Comparison of ENCODE assay signal across 8 cellular contexts in the genomic region with DNA sequence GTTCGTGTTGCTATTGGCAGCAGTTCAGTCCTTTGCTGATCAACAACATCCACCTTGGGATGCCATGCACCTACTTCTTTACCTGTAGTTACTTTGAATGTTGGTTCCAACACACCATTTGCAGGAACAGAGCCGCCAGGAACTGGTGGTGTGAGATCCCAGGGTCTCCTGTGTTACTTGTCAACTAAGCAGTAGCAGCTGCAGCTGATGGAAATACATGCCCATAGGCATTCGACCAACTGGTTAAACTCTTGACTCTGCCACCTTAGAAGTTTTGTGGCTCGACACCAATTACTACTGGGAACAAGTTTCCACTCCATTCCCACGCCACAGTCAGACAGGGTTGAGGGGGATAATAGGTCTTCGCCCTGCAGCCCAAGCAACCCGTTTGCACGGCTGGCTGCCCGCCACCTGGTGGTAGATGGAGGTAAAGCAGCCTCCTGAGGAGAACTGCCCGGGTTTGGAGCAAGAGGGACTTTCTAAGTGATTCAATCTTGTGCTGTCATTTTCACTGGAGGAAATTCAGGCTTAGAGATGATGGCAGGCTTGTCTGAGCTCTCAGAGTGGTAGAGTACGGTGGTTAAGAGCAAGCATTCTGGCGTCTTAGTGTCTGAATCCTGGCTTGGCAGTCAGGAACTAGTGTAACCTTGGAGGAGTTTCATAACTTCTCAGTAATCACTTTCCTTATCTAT.
DNase-seq lines count a peak whose midpoint lies in the region; ATAC-seq and TF ChIP-seq lines count a peak whose summit lies in the region.

No MANE protein-coding gene starts in this region.

- H3K27ac ChIP-seq in coronary artery, result no peak overlapping the region

- 14 to 15% methylated on average over 12 of the region's 12 CpGs for WGBS in lower leg skin, 2 donors

- intact Hi-C loops in lower leg skin (cut with DNase I; ENCODE audit: low total_unique reads), result loop anchor here (10.0 kb wide), 1 partner anchor 240 kb away; no protein-coding TSS in a partner anchor

- ATAC-seq in HG02870 (IDR thresholded peaks at IDR 0.05; ENCODE audit: unreplicated experiment), result peak; percentile 45

- H3K4me3 ChIP-seq in coronary artery (peak overlapping the region; percentile 17), lower leg skin (ENCODE audit: low read depth, poor library complexity, severe bottlenecking) (no peak overlapping the region)

- TF ChIP-seq CTCF in coronary artery (IDR thresholded peaks at IDR 0.05), result peak; percentile 90
- TF ChIP-seq CTCF in lower leg skin (IDR thresholded peaks at IDR 0.05), result peak in 1 of 3 donors; percentile 80

- DNase-seq in NCI-H345 (lab: John Stamatoyannopoulos, UW) (peak; percentile 29), NCI-H345 treated with DMSO at 0.1 percent for 48 hours (lab: John Stamatoyannopoulos, UW; ENCODE audit: unreplicated experiment) (no peak), NCI-H526 (lab: John Stamatoyannopoulos, UW) (peak; percentile 23 to 74), coronary artery (ENCODE audit: low spot score) (no peak), lower leg skin (ENCODE audit: low spot score in 2 of 2) (peak; percentile 63 to 95)
- peak; percentile 93 to 94 for DNase-seq in activated CD4-positive, alpha-beta T cell treated with anti-CD3 and anti-CD28 coated beads, Interleukin-2, amount 50 U/mL, for 48 hours
- DNase-seq in stimulated activated CD8-positive, alpha-beta memory T cell treated with anti-CD3 and anti-CD28 coated beads, Interleukin-12 subunit alpha, Interleukin-12 subunit beta, amount 100 ng/mL, for 1 hour (ENCODE audit: low read depth), result peak; percentile 69

- no peak for TF ChIP-seq POLR2A in lower leg skin (IDR thresholded peaks at IDR 0.05)

Comparison
In these comparisons a context has a peak if more than half of its experiments do, and no peak if none do; other contexts are left out.
1. DNase-seq: peak in NCI-H345 (single experiment), NCI-H526 (2 of 2), activated CD4-positive, alpha-beta T cell treated with anti-CD3 and anti-CD28 coated beads, Interleukin-2, amount 50 U/mL, for 48 hours (2 of 2), lower leg skin (2 of 2) and stimulated activated CD8-positive, alpha-beta memory T cell treated with anti-CD3 and anti-CD28 coated beads, Interleukin-12 subunit alpha, Interleukin-12 subunit beta, amount 100 ng/mL, for 1 hour (single experiment); none in NCI-H345 treated with DMSO at 0.1 percent for 48 hours (single experiment) and coronary artery (single experiment).